ENCODE assay signal across 8 cellular contexts in the genomic region with DNA sequence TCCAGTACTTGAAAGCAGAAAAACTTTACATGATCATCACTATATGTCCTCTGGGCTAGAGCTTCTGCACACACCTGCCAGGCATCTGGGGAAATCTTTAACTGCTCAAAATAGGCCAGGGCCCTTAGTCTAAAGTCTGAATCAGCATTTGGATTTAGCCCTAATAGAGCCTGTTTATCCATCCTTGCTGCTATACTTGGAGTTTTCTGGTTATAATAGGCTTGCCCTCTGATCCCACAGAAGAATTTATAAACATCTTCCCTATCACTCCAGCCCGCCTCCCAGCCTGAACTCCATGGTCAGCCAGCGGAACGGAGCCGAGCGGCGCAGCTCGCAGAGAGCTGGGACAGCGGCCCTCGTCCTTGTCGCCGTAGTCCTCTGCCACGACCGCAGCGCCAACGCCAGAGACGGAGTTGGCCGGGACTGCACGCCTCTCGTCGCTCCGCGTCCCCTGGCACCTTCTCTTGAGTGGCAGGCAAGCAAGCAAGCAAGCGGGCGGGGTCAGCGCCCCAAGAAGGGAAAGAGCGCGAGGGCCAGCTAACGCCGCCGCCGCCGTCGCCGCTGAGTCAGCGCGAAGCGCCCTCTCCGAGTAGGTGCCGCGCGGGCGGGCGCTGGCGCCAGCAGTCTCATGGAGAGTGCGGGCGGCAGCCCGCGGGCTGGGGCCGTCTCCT. TPM values are rescaled to one million over a fixed set of nuclear protein-coding genes. Genes with fewer than 3 reads are reported as not detected.
DNase-seq lines count a peak whose midpoint lies in the region; ATAC-seq, FAIRE-seq and TF ChIP-seq lines count a peak whose summit lies in the region.

No MANE protein-coding gene starts in this region.

- peak overlapping the region; percentile 52 to 73 for H3K4me2 ChIP-seq in H1 (ENCODE audit: insufficient read depth in 1 of 2, low read depth in 2 of 2, low read length in 2 of 2)

- no peak overlapping the region for H3K4ac ChIP-seq in H1 (replicated peaks; ENCODE audit: insufficient read length, low read depth, low read length)

- H3K27ac Mint-ChIP-seq in activated CD4-positive, alpha-beta memory T cell treated with anti-CD3 and anti-CD28 coated beads, Interleukin-2, amount 10 ng/mL, durations not matched to agents 7 days and 5 days = no peak overlapping the region

- FAIRE-seq in GM12892 (lab: Jason Lieb, UNC) (no peak), H1 (lab: Jason Lieb, UNC) (no peak)

- no peak overlapping the region for H2BK120ac ChIP-seq in H1 (replicated peaks; ENCODE audit: low read depth, low read length)

- no peak overlapping the region for H2AK5ac ChIP-seq in H1 (ENCODE audit: low read depth, low read length)

- H3K18ac ChIP-seq in H1 (ENCODE audit: extremely low read depth, low read length) = peak overlapping the region; percentile 79; the same call in 1 of the 2 replicates

- no peak overlapping the region for H3K23ac ChIP-seq in H1 (ENCODE audit: insufficient read length)

- H4K91ac ChIP-seq in H1 (replicated peaks; ENCODE audit: insufficient read length, low read length) = peak overlapping the region; percentile 74

- H4K5ac ChIP-seq in H1 (ENCODE audit: insufficient read length, low read depth, low read length) = peak overlapping the region; percentile 52

- ATAC-seq in HG02678 (IDR thresholded peaks at IDR 0.05; ENCODE audit: unreplicated experiment) = no peak
- no peak for ATAC-seq in GM21723 (IDR thresholded peaks at IDR 0.05; ENCODE audit: unreplicated experiment)

- H3K14ac ChIP-seq in H1 (ENCODE audit: insufficient read length) = no peak overlapping the region

- H3K27me3 Mint-ChIP-seq in activated CD4-positive, alpha-beta memory T cell treated with anti-CD3 and anti-CD28 coated beads, Interleukin-2, amount 10 ng/mL, durations not matched to agents 7 days and 5 days = peaks cover 20% of the 10 kb centered on the region

- no peak for TF ChIP-seq POLR2A in GM12892 (IDR thresholded peaks at IDR 0.05; ENCODE audit: low read depth, low read length)
- peak in 1 of 2 experiments; percentile 44; a peak in 1 of 3 replicates for TF ChIP-seq POLR2A in H1 (IDR thresholded peaks at IDR 0.05; ENCODE audit: control extremely low read depth in 1 of 2, low read depth in 2 of 2, low read length in 2 of 2)

- peak in 1 of 2 experiments; percentile 21; a peak in 1 of 4 replicates for TF ChIP-seq RAD21 in H1 (IDR thresholded peaks at IDR 0.05 in 1 of 2, conservative IDR thresholded peaks at IDR 0.05 in 1 of 2; ENCODE audit: low read depth in 2 of 2, low read length in 2 of 2)

- CTCF ChIA-PET in activated CD4-positive, alpha-beta memory T cell treated with anti-CD3 and anti-CD28 coated beads, Interleukin-2, amount 10 ng/mL, durations not matched to agents 7 days and 5 days (lab: Charles Lee) = interaction anchor here (0.8 to 1.0 kb wide), 2 partner anchors 19 to 25 kb away, joined by 3 to 5 read pairs; no protein-coding TSS in a partner anchor
- CTCF ChIA-PET in H1 (lab: Charles Lee; ENCODE audit: partially characterized antibody) = interaction anchor here (0.6 to 1.5 kb wide), 4 partner anchors 10 to 307 kb away, joined by 3 to 6 read pairs (median 3); no protein-coding TSS in a partner anchor

- no peaks in the 10 kb centered on the region for H3K79me1 ChIP-seq in H1 (ENCODE audit: low read depth, low read length)

- H3K9me3 Mint-ChIP-seq in activated CD4-positive, alpha-beta memory T cell treated with anti-CD3 and anti-CD28 coated beads, Interleukin-2, amount 10 ng/mL, durations not matched to agents 7 days and 5 days = no peaks in the 10 kb centered on the region

- H3K23me2 ChIP-seq in H1 (ENCODE audit: low read depth, low read length) = peaks cover 3% of the 10 kb centered on the region; the same call in 1 of the 2 replicates

- H2AFZ ChIP-seq in H1 (ENCODE audit: low read length) = peak overlapping the region; percentile 47; the same call in 1 of the 2 replicates

- peaks cover 5% of the 10 kb centered on the region for H3K4me1 Mint-ChIP-seq in activated CD4-positive, alpha-beta memory T cell treated with anti-CD3 and anti-CD28 coated beads, Interleukin-2, amount 10 ng/mL, durations not matched to agents 7 days and 5 days

- peak in 1 of 3 experiments; percentile 6; a peak in 2 of 4 replicates for TF ChIP-seq CTCF in H1 (IDR thresholded peaks at IDR 0.05; ENCODE audit: control extremely low read depth in 1 of 3, insufficient read depth in 1 of 3, low read depth in 1 of 3, low read length in 3 of 3)

- TF ChIP-seq EP300 in H1 (IDR thresholded peaks at IDR 0.05; ENCODE audit: borderline replicate concordance in 1 of 2, low read depth in 2 of 2, low read length in 2 of 2) = 0 out of 3 replicates have a peak, but pooled peaks of 1 of the 2 experiments have one; percentile 41

- H4K8ac ChIP-seq in H1 (ENCODE audit: extremely low read depth, insufficient read depth, low read length) = peak overlapping the region; percentile 65

- H2BK20ac ChIP-seq in H1 (ENCODE audit: low read length) = no peak overlapping the region

- H3K27ac ChIP-seq in H1 (ENCODE audit: low read depth, low read length) = no peak overlapping the region

- no peak overlapping the region; the same call in 1 of the 2 replicates for H2BK12ac ChIP-seq in H1 (ENCODE audit: low read depth, low read length)

- no peaks in the 10 kb centered on the region for H3K4me1 ChIP-seq in H1 (replicated peaks in 1 of 4; ENCODE audit: control insufficient read depth in 3 of 4, insufficient read depth in 4 of 4, low read length in 3 of 4)

- peak overlapping the region; percentile 31; the same call in 1 of the 2 replicates for H2BK5ac ChIP-seq in H1 (ENCODE audit: low read depth, low read length)

- no peaks in the 10 kb centered on the region for H4K20me1 ChIP-seq in H1 (replicated peaks in 1 of 2; ENCODE audit: control insufficient read depth in 1 of 2, insufficient read depth in 2 of 2, low read length in 2 of 2)

- H3K4me3 Mint-ChIP-seq in activated CD4-positive, alpha-beta memory T cell treated with anti-CD3 and anti-CD28 coated beads, Interleukin-2, amount 10 ng/mL, durations not matched to agents 7 days and 5 days = peak overlapping the region; percentile 41

- H3K9ac ChIP-seq in H1 (replicated peaks in 1 of 4; ENCODE audit: extremely low read depth in 1 of 4, low read depth in 3 of 4, low read length in 3 of 4) = peak overlapping the region in 3 of 4 experiments; percentile 39 to 55 (median 53); a peak in 5 of 7 replicates

- 6% methylated on average over 26 of the region's 49 CpGs; no CpG with 5 or more reads in 1 of the 2 experiments for WGBS in H1 (ENCODE audit: extremely low coverage in 1 of 2, insufficient coverage in 1 of 2, insufficient read length in 1 of 2, insufficient replicate concordance in 2 of 2, low coverage in 1 of 2, low lambda C conversion rate in 2 of 2, missing lambda C conversion rate in 1 of 2), 2 experiments

- DNase-seq in GM12892 (ENCODE audit: insufficient read length) = peak; percentile 24
- peak; percentile 82 for DNase-seq in NCI-H2196 (lab: John Stamatoyannopoulos, UW; ENCODE audit: unreplicated experiment)
- DNase-seq in activated CD4-positive, alpha-beta memory T cell treated with anti-CD3 and anti-CD28 coated beads, Interleukin-2, amount 10 ng/mL, durations not matched to agents 7 days and 5 days = peak; percentile 51
- DNase-seq in H1 (ENCODE audit: low read depth in 1 of 2, low spot score in 2 of 2) = peak; percentile 56 to 87
- peak; percentile 53 for DNase-seq in medulla oblongata (ENCODE audit: extremely low spot score)
- DNase-seq in stimulated activated CD4-positive, alpha-beta T cell treated with anti-CD3 and anti-CD28 coated beads, TNF-alpha, amount 100 ng/mL, for 4 hours (ENCODE audit: low read depth in 3 of 3) = peak; percentile 1 to 28 (median 18)

- H3K9me3 ChIP-seq in H1 (ENCODE audit: insufficient read depth in 2 of 2, low read depth in 1 of 2, low read length in 1 of 2) = no peaks in the 10 kb centered on the region

- POLR2A ChIA-PET in activated CD4-positive, alpha-beta memory T cell treated with anti-CD3 and anti-CD28 coated beads, Interleukin-2, amount 10 ng/mL, durations not matched to agents 7 days and 5 days (lab: Charles Lee) = no interaction called here
- POLR2A ChIA-PET in H1 (lab: Charles Lee; ENCODE audit: partially characterized antibody) = interaction anchor here (0.8 to 1.3 kb wide), 3 partner anchors 71 to 222 kb away, joined by 3 to 4 read pairs (median 3); partner anchors contain the start of genes AHCY and RALY

- H3K79me2 ChIP-seq in H1 (ENCODE audit: control insufficient read depth in 1 of 2, insufficient read depth in 2 of 2, low read length in 2 of 2) = no peaks in the 10 kb centered on the region

- no peak overlapping the region for H2BK15ac ChIP-seq in H1 (ENCODE audit: low read length)

- H3K27me3 ChIP-seq in H1 (replicated peaks in 1 of 4; ENCODE audit: control insufficient read depth in 3 of 4, extremely low read depth in 1 of 4, insufficient read depth in 3 of 4, low read length in 3 of 4) = peaks cover 0 to 22% (median 4%) of the 10 kb centered on the region in 4 experiments; a peak in 2 of 7 replicates

- H3K4me3 ChIP-seq in H1 (ENCODE audit: extremely low read depth in 1 of 4, insufficient read depth in 2 of 4, low read depth in 3 of 4, low read length in 4 of 4) = peak overlapping the region; percentile 25 to 57 (median 40)

- no peak overlapping the region for H3K56ac ChIP-seq in H1 (replicated peaks; ENCODE audit: insufficient read length, low read depth, low read length)

- no peaks in the 10 kb centered on the region for H3K36me3 Mint-ChIP-seq in activated CD4-positive, alpha-beta memory T cell treated with anti-CD3 and anti-CD28 coated beads, Interleukin-2, amount 10 ng/mL, durations not matched to agents 7 days and 5 days (ENCODE audit: low read depth)

- no peaks in the 10 kb centered on the region for H3K36me3 ChIP-seq in H1 (ENCODE audit: control insufficient read depth in 2 of 4, insufficient read depth in 4 of 4, low read length in 3 of 4)

RNA-seq across cellular contexts. Expression of gene ASIP, which starts 25.4 kb away (rescaled TPM):
- not detected for polyA plus RNA-seq in GM12892 (2012; ENCODE audit: missing spikeins)
- not detected for total RNA-seq in activated CD4-positive, alpha-beta memory T cell treated with anti-CD3 and anti-CD28 coated beads, Interleukin-2, amount 10 ng/mL, durations not matched to agents 7 days and 5 days
- not detected in 2 replicates for total RNA-seq in H1 (2021; fragmentation: NEBNext Ultra II Directional; extraction: Animal tissue kit (Norgen Biotek cat#: 25700))
- polyA plus RNA-seq in H1 (2011; rRNA removed) = not detected in 2 replicates
- not detected for polyA plus RNA-seq in H1 (2011; cell fraction: cytosol; rRNA removed)
- polyA plus RNA-seq in H1 (2011; cell fraction: nucleus; rRNA removed) = not detected
- polyA plus RNA-seq in H1 (2012, experiment 1 of 2) = not detected in 4 replicates
- polyA plus RNA-seq in H1 (2012, experiment 2 of 2) = not detected
- polyA plus RNA-seq in H1 (2013, experiment 1 of 2) = not detected
- not detected for polyA plus RNA-seq in H1 (2013, experiment 2 of 2)
- polyA minus RNA-seq in H1 (2011; rRNA and poly(A)+ RNA removed) = not detected in 2 replicates
- not detected for polyA minus RNA-seq in H1 (2011; cell fraction: cytosol; rRNA and poly(A)+ RNA removed)
- not detected for polyA minus RNA-seq in H1 (2011; cell fraction: nucleus; rRNA and poly(A)+ RNA removed)

Comparison
In these comparisons a context has a peak if more than half of its experiments do, and no peak if none do; other contexts are left out.
1. DNase-seq: peak in every context shown above with its lines; median percentile 82 in NCI-H2196; 72 in H1; 53 in medulla oblongata; 51 in activated CD4-positive, alpha-beta memory T cell treated with anti-CD3 and anti-CD28 coated beads, Interleukin-2, amount 10 ng/mL, durations not matched to agents 7 days and 5 days; 24 in GM12892; 18 in stimulated activated CD4-positive, alpha-beta T cell treated with anti-CD3 and anti-CD28 coated beads, TNF-alpha, amount 100 ng/mL, for 4 hours.